In genomic region chr15:27842526-27842925, GRCh38 we compare ENCODE assay signal across 24 cellular contexts.
"Had no signal": no experiment of that assay in that cellular context is flagged by ENCODE, and none has a peak within 500 bp of the region (broad histone marks: within the 10 kb centered on the region; RNA-seq: fewer than 3 reads in every experiment).

No MANE protein-coding gene starts in this region.

- H3K4me3 Mint-ChIP-seq: activated B cell treated with CpG ODN at 0.5 μM for 24 hours; activated CD4-positive, alpha-beta memory T cell treated with anti-CD3 and anti-CD28 coated beads for 36 hours; activated naive CD8-positive, alpha-beta T cell treated with anti-CD3 and anti-CD28 coated beads for 36 hours; activated T-helper 1 cell treated with anti-CD3 and anti-CD28 coated beads, Interleukin-12 subunit alpha, Interleukin-12 subunit beta, Interleukin-2, Interleukin-4 antibody, amounts not matched to agents 30 ng/mL and 10 ng/mL and 1 ng/mL, durations not matched to agents 14 hours and 24 hours and 36 hours; immature natural killer cell; naive thymus-derived CD4-positive, alpha-beta T cell had no signal

- ATAC-seq: body of pancreas; gastroesophageal sphincter; heart left ventricle; naive thymus-derived CD4-positive, alpha-beta T cell; right lobe of liver had no signal

- H3K4me3 ChIP-seq: body of pancreas, dorsolateral prefrontal cortex, gastroesophageal sphincter, heart left ventricle, ovary, right lobe of liver, testis, upper lobe of left lung had no signal

- DNase-seq: activated B cell treated with CpG ODN at 0.5 μM for 24 hours; activated CD4-positive, alpha-beta memory T cell treated with anti-CD3 and anti-CD28 coated beads for 36 hours; activated CD4-positive, alpha-beta T cell treated with anti-CD3 and anti-CD28 coated beads for 4 hours; activated naive CD4-positive, alpha-beta T cell; activated naive CD8-positive, alpha-beta T cell treated with anti-CD3 and anti-CD28 coated beads for 36 hours; activated T-cell treated with anti-CD3 and anti-CD28 coated beads for 4 hours; amniotic stem cell; body of pancreas; caudate nucleus; dorsolateral prefrontal cortex; heart left ventricle; immature natural killer cell; mesendoderm; naive thymus-derived CD4-positive, alpha-beta T cell; ovary; right lobe of liver; small intestine; stimulated activated CD4-positive, alpha-beta T cell treated with anti-CD3 and anti-CD28 coated beads, Interleukin-15, amount 100 ng/mL, for 24 hours; stimulated activated CD4-positive, alpha-beta T cell treated with anti-CD3 and anti-CD28 coated beads, Interleukin-2, amount 100 ng/mL, for 48 hours; testis; upper lobe of left lung had no signal

- H3K36me3 Mint-ChIP-seq: activated CD4-positive, alpha-beta memory T cell treated with anti-CD3 and anti-CD28 coated beads for 36 hours; activated naive CD8-positive, alpha-beta T cell treated with anti-CD3 and anti-CD28 coated beads for 36 hours had no signal

- H3K27me3 ChIP-seq: body of pancreas, dorsolateral prefrontal cortex, gastroesophageal sphincter, heart left ventricle, ovary, right lobe of liver, testis, upper lobe of left lung had no signal

- H3K27ac ChIP-seq: body of pancreas, dorsolateral prefrontal cortex, epithelial cell of prostate, gastroesophageal sphincter, heart left ventricle, ovary, right lobe of liver, testis, upper lobe of left lung had no signal

- H3K4me1 ChIP-seq: body of pancreas, gastroesophageal sphincter, heart left ventricle, right lobe of liver, testis, upper lobe of left lung had no signal

- H3K4me1 Mint-ChIP-seq: activated B cell treated with CpG ODN at 0.5 μM for 24 hours; activated naive CD8-positive, alpha-beta T cell treated with anti-CD3 and anti-CD28 coated beads for 36 hours; immature natural killer cell; naive thymus-derived CD4-positive, alpha-beta T cell had no signal

- H3K36me3 ChIP-seq: gastroesophageal sphincter, heart left ventricle, ovary, right lobe of liver, upper lobe of left lung had no signal

- H3K27ac Mint-ChIP-seq: activated B cell treated with CpG ODN at 0.5 μM for 24 hours; activated CD4-positive, alpha-beta memory T cell treated with anti-CD3 and anti-CD28 coated beads for 36 hours; activated naive CD8-positive, alpha-beta T cell treated with anti-CD3 and anti-CD28 coated beads for 36 hours; activated T-helper 1 cell treated with anti-CD3 and anti-CD28 coated beads, Interleukin-12 subunit alpha, Interleukin-12 subunit beta, Interleukin-2, Interleukin-4 antibody, amounts not matched to agents 30 ng/mL and 10 ng/mL and 1 ng/mL, durations not matched to agents 14 hours and 24 hours and 36 hours; immature natural killer cell; naive thymus-derived CD4-positive, alpha-beta T cell had no signal

- H3K9me3 ChIP-seq: body of pancreas, gastroesophageal sphincter, ovary, right lobe of liver, testis, upper lobe of left lung had no signal

- H3K9me3 Mint-ChIP-seq: activated B cell treated with CpG ODN at 0.5 μM for 24 hours; activated CD4-positive, alpha-beta memory T cell treated with anti-CD3 and anti-CD28 coated beads for 36 hours; activated naive CD8-positive, alpha-beta T cell treated with anti-CD3 and anti-CD28 coated beads for 36 hours; activated T-helper 1 cell treated with anti-CD3 and anti-CD28 coated beads, Interleukin-12 subunit alpha, Interleukin-12 subunit beta, Interleukin-2, Interleukin-4 antibody, amounts not matched to agents 30 ng/mL and 10 ng/mL and 1 ng/mL, durations not matched to agents 14 hours and 24 hours and 36 hours had no signal

- H3K27me3 Mint-ChIP-seq: activated B cell treated with CpG ODN at 0.5 μM for 24 hours; activated CD4-positive, alpha-beta memory T cell treated with anti-CD3 and anti-CD28 coated beads for 36 hours had no signal
